In the genomic region with DNA sequence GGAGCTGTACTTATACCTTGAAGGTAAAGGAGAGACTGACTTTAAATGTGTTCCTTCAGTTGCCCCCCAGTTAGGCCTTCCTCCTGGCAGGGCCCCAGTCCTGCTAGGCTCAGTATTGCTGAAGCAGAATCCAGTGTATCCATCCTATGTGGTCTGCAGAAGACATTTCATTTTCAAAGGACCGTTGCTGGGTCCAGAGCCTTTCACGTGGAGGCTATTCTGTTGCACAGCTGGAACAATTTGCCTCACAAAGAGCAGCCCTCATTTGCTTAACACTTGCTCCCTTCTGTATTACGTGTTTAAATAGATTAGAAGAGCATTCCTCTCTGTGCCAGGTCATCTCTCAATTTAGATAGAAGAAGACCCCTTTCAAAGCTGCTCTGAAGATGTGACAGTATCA, we compare ENCODE assay signal across 14 cellular contexts.
DNase-seq lines count a peak whose midpoint lies in the region; ATAC-seq and TF ChIP-seq lines count a peak whose summit lies in the region.
"Had no signal": no experiment of that assay in that cellular context is flagged by ENCODE, and none has a peak within 500 bp of the region (broad histone marks: within the 10 kb centered on the region; RNA-seq: fewer than 3 reads in every experiment).

No MANE protein-coding gene starts in this region.

- H2BK120ac ChIP-seq in IMR-90 (ENCODE audit: low read depth, low read length): peak overlapping the region; percentile 5; the same call in 1 of the 2 replicates

- H3K4me3 Mint-ChIP-seq in endodermal cell (no peak overlapping the region), neural progenitor cell (peak overlapping the region; percentile 21)

- no CpG with 5 or more reads among the region's 3 CpGs for WGBS in IMR-90 (ENCODE audit: extremely low coverage in 2 of 2, insufficient read length in 1 of 2), 2 experiments
- 15 to 27% methylated on average over 3 of the region's 3 CpGs for WGBS in endodermal cell (ENCODE audit: insufficient coverage in 1 of 2, insufficient read length in 1 of 2), 2 experiments

- peaks cover 2% of the 10 kb centered on the region for H3K9me3 Mint-ChIP-seq in endodermal cell
- H3K9me3 Mint-ChIP-seq in neural progenitor cell: peaks cover 3% of the 10 kb centered on the region

- no peak overlapping the region for H2BK5ac ChIP-seq in IMR-90 (ENCODE audit: low read depth, low read length, poor library complexity, severe bottlenecking)

- TF ChIP-seq RAD21 in IMR-90 (IDR thresholded peaks at IDR 0.05; ENCODE audit: low read length): no peak

- 0 out of 3 replicates have a peak overlapping the region, but pooled peaks have one; percentile 59 for H2BK15ac ChIP-seq in IMR-90 (ENCODE audit: low read depth, low read length)

- H3F3A ChIP-seq in neural progenitor cell (ENCODE audit: low read depth): peaks cover 21% of the 10 kb centered on the region

- peak overlapping the region; percentile 68; the same call in 1 of the 2 replicates for H4K5ac ChIP-seq in IMR-90 (ENCODE audit: low read depth, low read length)

- POLR2A ChIA-PET in IMR-90 (lab: Charles Lee; ENCODE audit: unreplicated experiment): no interaction called here

- peak overlapping the region; percentile 84 for H3K18ac ChIP-seq in IMR-90 (ENCODE audit: low read depth, low read length)

- H3K79me1 ChIP-seq in IMR-90 (ENCODE audit: low read depth in 1 of 2, low read length in 2 of 2): no peaks in the 10 kb centered on the region

- no peak overlapping the region for H2AFZ ChIP-seq in IMR-90 (replicated peaks; ENCODE audit: low read length, poor library complexity)
- no peak overlapping the region for H2AFZ ChIP-seq in neural progenitor cell (replicated peaks)
- H2AFZ ChIP-seq: GM23248, PC-9 had no signal

- H3K4ac ChIP-seq in IMR-90 (ENCODE audit: low read depth, low read length): no peak overlapping the region

- no peaks in the 10 kb centered on the region for H3K9me3 ChIP-seq in IMR-90 (ENCODE audit: control insufficient read depth, insufficient read depth, low read length)
- H3K9me3 ChIP-seq in endodermal cell (ENCODE audit: control insufficient read depth, low read length): no peaks in the 10 kb centered on the region
- no peaks in the 10 kb centered on the region for H3K9me3 ChIP-seq in neural progenitor cell (ENCODE audit: low read depth)

- H4K91ac ChIP-seq in IMR-90 (ENCODE audit: insufficient read depth, low read depth, low read length): no peak overlapping the region

- no peak overlapping the region for H3K14ac ChIP-seq in IMR-90 (replicated peaks; ENCODE audit: low read depth, low read length)

- no peak overlapping the region for H3K23ac ChIP-seq in IMR-90 (ENCODE audit: low read depth, low read length)

- no peak for TF ChIP-seq POLR2A in IMR-90 (IDR thresholded peaks at IDR 0.05; ENCODE audit: low read depth, low read length)

- peak overlapping the region in 1 of 2 experiments; percentile 31; a peak in 1 of 4 replicates for H4K8ac ChIP-seq in IMR-90 (ENCODE audit: low read depth in 2 of 2, low read length in 2 of 2)

- no peak overlapping the region for H3K27ac ChIP-seq in IMR-90 (ENCODE audit: insufficient read depth, low read length)
- peak overlapping the region; percentile 25 for H3K27ac ChIP-seq in endodermal cell (ENCODE audit: low read depth, low read length)
- peak overlapping the region; percentile 66 for H3K27ac ChIP-seq in neural progenitor cell
- H3K27ac ChIP-seq: GM23248, PC-9 had no signal

- no peak overlapping the region for H3K56ac ChIP-seq in IMR-90 (ENCODE audit: extremely low read depth, insufficient read depth, low read length)

- H3K9me1 ChIP-seq in IMR-90 (ENCODE audit: insufficient read depth, low read length): no peaks in the 10 kb centered on the region

- H2BK20ac ChIP-seq in IMR-90 (ENCODE audit: low read depth, low read length): no peak overlapping the region

- DNase-seq in ELF-1 (ENCODE audit: low read depth, low spot score) (peak; percentile 85), IMR-90 (no peak), endodermal cell (peak; percentile 81), neural progenitor cell (ENCODE audit: low spot score) (peak; percentile 82), midbrain (lab: John Stamatoyannopoulos, UW) (no peak), pons (ENCODE audit: low spot score) (no peak), dedifferentiated amniotic fluid mesenchymal stem cell (ENCODE audit: extremely low spot score) (no peak)
- DNase-seq: C1 segment of cervical spinal cord, GM23248, Kasumi-1, NCI-H2029, NCI-H510A treated with DMSO at 0.1 percent for 48 hours, PC-9 had no signal

- H4K20me1 ChIP-seq in IMR-90 (ENCODE audit: insufficient read depth, low read length) (no peaks in the 10 kb centered on the region), neural progenitor cell (ENCODE audit: low read depth) (no peaks in the 10 kb centered on the region)

- H3K4me3 ChIP-seq in IMR-90 (ENCODE audit: insufficient read depth, low read depth, low read length) (no peak overlapping the region), endodermal cell (ENCODE audit: low read length) (no peak overlapping the region), neural progenitor cell (no peak overlapping the region)
- H3K4me3 ChIP-seq: GM23248, PC-9 had no signal

- TF ChIP-seq CTCF in IMR-90 (conservative IDR thresholded peaks at IDR 0.05; ENCODE audit: low read depth, low read length): no peak
- no peak for TF ChIP-seq CTCF in endodermal cell (conservative IDR thresholded peaks at IDR 0.05)
- TF ChIP-seq CTCF in neural progenitor cell (IDR thresholded peaks at IDR 0.05): no peak

- no peaks in the 10 kb centered on the region for H3K27me3 Mint-ChIP-seq in endodermal cell (ENCODE audit: insufficient read depth)
- H3K27me3 Mint-ChIP-seq in neural progenitor cell (ENCODE audit: insufficient read depth, low read depth): peaks cover 3% of the 10 kb centered on the region

- no TSS peak for BruUV-seq in IMR-90 (replicated peaks; lab: Mats Ljungman, UMichigan)

- H3K4me1 Mint-ChIP-seq in endodermal cell (peaks cover 12% of the 10 kb centered on the region), neural progenitor cell (peaks cover 31% of the 10 kb centered on the region)

- no peak overlapping the region for H2AK9ac ChIP-seq in IMR-90 (replicated peaks; ENCODE audit: low read depth, low read length, poor library complexity)

- no peaks in the 10 kb centered on the region for H3K79me2 ChIP-seq in neural progenitor cell (ENCODE audit: low read depth)

- no peak overlapping the region for H3K27ac Mint-ChIP-seq in endodermal cell
- H3K27ac Mint-ChIP-seq in neural progenitor cell: no peak overlapping the region

- H3K4me2 ChIP-seq in IMR-90 (ENCODE audit: low read depth, low read length) (no peak overlapping the region), neural progenitor cell (peak overlapping the region; percentile 40)
- H3K4me2 ChIP-seq: PC-9 had no signal

- H3K9ac ChIP-seq in IMR-90 (ENCODE audit: low read depth, low read length): no peak overlapping the region
- H3K9ac ChIP-seq in endodermal cell (ENCODE audit: extremely low read depth, low read length, poor library complexity, severe bottlenecking): no peak overlapping the region
- H3K9ac ChIP-seq in neural progenitor cell: no peak overlapping the region
- H3K9ac ChIP-seq: GM23248 had no signal

- dilution Hi-C loops in IMR-90 (cut with HindIII; ENCODE audit: low sequenced_read_pairs, unreplicated experiment): no loop called here

- H2AK5ac ChIP-seq in IMR-90 (ENCODE audit: low read depth, low read length): no peak overlapping the region

- H3K4me1 ChIP-seq in IMR-90 (ENCODE audit: control insufficient read depth, insufficient read depth, low read length) (peaks cover 12% of the 10 kb centered on the region), endodermal cell (ENCODE audit: control insufficient read depth, insufficient read depth, low read length) (peaks cover 3% of the 10 kb centered on the region), neural progenitor cell (peaks cover 24% of the 10 kb centered on the region)

- ATAC-seq in IMR-90 (ENCODE audit: low read depth): no peak
- ATAC-seq in GM18867 (IDR thresholded peaks at IDR 0.05; ENCODE audit: unreplicated experiment): no peak

- H3K36me3 Mint-ChIP-seq in endodermal cell (ENCODE audit: low read depth) (no peaks in the 10 kb centered on the region), neural progenitor cell (no peaks in the 10 kb centered on the region)

- in situ Hi-C loops in IMR-90 (cut with MboI; ENCODE audit: low sequenced_read_pairs): no loop called here

- H3K36me3 ChIP-seq in IMR-90 (ENCODE audit: control insufficient read depth, insufficient read depth, low read length) (no peaks in the 10 kb centered on the region), endodermal cell (ENCODE audit: control insufficient read depth, insufficient read depth, low read length) (no peaks in the 10 kb centered on the region), neural progenitor cell (no peaks in the 10 kb centered on the region)

- CTCF ChIA-PET in IMR-90 (lab: Yijun Ruan, JAX): no interaction called here

- H3K27me3 ChIP-seq in IMR-90 (ENCODE audit: control insufficient read depth, insufficient read depth, low read length): no peaks in the 10 kb centered on the region
- no peaks in the 10 kb centered on the region for H3K27me3 ChIP-seq in endodermal cell (ENCODE audit: control insufficient read depth, insufficient read depth, low read length, poor library complexity, severe bottlenecking)
- no peaks in the 10 kb centered on the region for H3K27me3 ChIP-seq in neural progenitor cell

- intact Hi-C loops in IMR-90 (cut with micrococcal nuclease): no loop called here

TF ChIP-seq in IMR-90, 13 proteins besides CTCF, POLR2A, EP300 and RAD21 (continues in another document):
- no peak for TF ChIP-seq MAFK (IDR thresholded peaks at IDR 0.05; ENCODE audit: low read depth, low read length)
- no peak for TF ChIP-seq CEBPB (IDR thresholded peaks at IDR 0.05; ENCODE audit: low read depth, low read length)
- TF ChIP-seq MAZ (IDR thresholded peaks at IDR 0.05; ENCODE audit: borderline replicate concordance, low read depth, low read length): no peak
- TF ChIP-seq FOS (IDR thresholded peaks at IDR 0.05; ENCODE audit: low read depth, low read length): no peak
- TF ChIP-seq RCOR1 (IDR thresholded peaks at IDR 0.05; ENCODE audit: insufficient replicate concordance, low read length): no peak
- TF ChIP-seq RFX5 (IDR thresholded peaks at IDR 0.05; ENCODE audit: low read depth, low read length): no peak
- TF ChIP-seq BHLHE40 (IDR thresholded peaks at IDR 0.05; ENCODE audit: low read depth, low read length): no peak
- no peak for TF ChIP-seq NFE2L2 (IDR thresholded peaks at IDR 0.05; ENCODE audit: low read depth, low read length)
- TF ChIP-seq, protein P1, sequence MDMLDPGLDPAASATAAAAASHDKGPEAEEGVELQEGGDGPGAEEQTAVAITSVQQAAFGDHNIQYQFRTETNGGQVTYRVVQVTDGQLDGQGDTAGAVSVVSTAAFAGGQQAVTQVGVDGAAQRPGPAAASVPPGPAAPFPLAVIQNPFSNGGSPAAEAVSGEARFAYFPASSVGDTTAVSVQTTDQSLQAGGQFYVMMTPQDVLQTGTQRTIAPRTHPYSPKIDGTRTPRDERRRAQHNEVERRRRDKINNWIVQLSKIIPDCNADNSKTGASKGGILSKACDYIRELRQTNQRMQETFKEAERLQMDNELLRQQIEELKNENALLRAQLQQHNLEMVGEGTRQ (IDR thresholded peaks at IDR 0.05; ENCODE audit: low read depth, low read length): no peak
- TF ChIP-seq SMC3 (IDR thresholded peaks at IDR 0.05; ENCODE audit: low read depth, low read length): no peak
- TF ChIP-seq MXI1 (IDR thresholded peaks at IDR 0.05; ENCODE audit: borderline replicate concordance, low read depth, low read length): no peak

Comparison
In these comparisons a context has a peak if more than half of its experiments do, and no peak if none do; other contexts are left out.
1. DNase-seq: peak in ELF-1 (single experiment), endodermal cell (single experiment) and neural progenitor cell (single experiment); none in IMR-90 (single experiment), midbrain (single experiment), pons (single experiment) and dedifferentiated amniotic fluid mesenchymal stem cell (single experiment).